9 cellular contexts compared by ENCODE assay signal in the genomic region with DNA sequence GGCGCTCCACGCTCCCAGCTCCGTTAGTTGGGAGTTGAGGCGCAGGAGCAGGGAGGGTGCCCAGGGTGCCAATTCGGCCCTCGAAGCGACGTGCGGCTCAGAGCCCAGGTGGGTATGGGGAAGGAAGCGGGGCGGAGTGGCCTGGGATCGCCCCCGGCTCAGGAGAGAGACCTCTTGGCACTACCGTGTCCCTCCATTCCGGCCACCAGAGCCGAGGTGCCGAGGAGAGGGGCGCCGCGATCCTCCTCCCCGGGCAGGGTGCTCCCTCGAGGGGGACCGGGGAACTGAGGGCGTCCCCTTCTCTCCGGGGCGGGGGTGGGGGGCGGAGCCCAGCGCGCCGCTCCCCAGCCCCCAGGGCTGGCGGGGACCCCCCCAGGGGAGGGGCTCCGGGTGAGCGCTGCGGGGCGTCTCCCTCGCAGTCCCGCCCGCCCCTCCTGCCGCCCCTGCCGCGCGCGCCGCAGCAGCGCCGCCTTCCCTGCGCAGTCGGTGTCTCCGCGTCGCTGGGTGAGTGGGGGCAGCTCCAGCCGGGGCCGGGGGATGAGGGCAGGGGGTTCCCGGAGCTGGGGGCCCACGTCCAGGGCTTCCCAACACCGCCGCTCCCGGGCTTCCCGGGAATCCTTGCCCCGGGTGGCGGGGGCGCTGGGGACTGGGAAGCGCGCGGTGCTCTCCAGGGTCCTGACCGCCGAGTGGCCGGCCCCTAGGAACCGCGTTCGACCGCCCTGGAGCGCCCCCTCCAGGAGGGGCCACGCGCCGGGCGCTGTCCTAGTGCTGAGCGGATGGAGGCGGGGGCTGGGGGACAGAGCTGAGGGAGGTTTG. TPM values are rescaled to one million over a fixed set of nuclear protein-coding genes. Genes with fewer than 3 reads are reported as not detected.
DNase-seq lines count a peak whose midpoint lies in the region; ATAC-seq, FAIRE-seq and TF ChIP-seq lines count a peak whose summit lies in the region.
"Had no signal": no experiment of that assay in that cellular context is flagged by ENCODE, and none has a peak within 500 bp of the region (broad histone marks: within the 10 kb centered on the region; RNA-seq: fewer than 3 reads in every experiment).

A gene (plus strand): TSS at position 480 of the 816 bp plus-strand sequence. CDS start 2,408 bp downstream, outside the sequence.

- no peaks in the 10 kb centered on the region for H3K79me2 ChIP-seq in astrocyte (ENCODE audit: insufficient read depth, low read length)

- H3K9ac ChIP-seq in astrocyte (ENCODE audit: low read length) (no peak within 1 kb of the TSS), iPS-20b (ENCODE audit: low read depth, low read length) (no peak within 1 kb of the TSS)

- H3K36me3 ChIP-seq in astrocyte (ENCODE audit: insufficient read depth, low read length) (no peaks in the 10 kb centered on the region), iPS-20b (ENCODE audit: insufficient read depth, low read depth, low read length) (no peaks in the 10 kb centered on the region)

- H3K27me3 Mint-ChIP-seq in astrocyte (ENCODE audit: low read depth, unreplicated experiment), result peaks cover 61% of the 10 kb centered on the region

- H4K20me1 ChIP-seq in astrocyte (ENCODE audit: insufficient read depth, low read length), result no peaks in the 10 kb centered on the region

- H3K27me3 ChIP-seq in astrocyte (ENCODE audit: insufficient read depth, low read length), result peaks cover 31% of the 10 kb centered on the region
- peaks cover 78% of the 10 kb centered on the region for H3K27me3 ChIP-seq in iPS-20b (ENCODE audit: insufficient read depth, low read length)

- peaks cover 5% of the 10 kb centered on the region for H3K9me3 Mint-ChIP-seq in astrocyte (ENCODE audit: unreplicated experiment)
- H3K9me3 Mint-ChIP-seq: dendritic cell treated with granulocyte-macrophage colony-stimulating factor and Interleukin-4, amounts not matched to agents 40 ng/mL and 50 ng/mL, for 4 days had no signal

- no peak within 1 kb of the TSS for H3K4me3 Mint-ChIP-seq in astrocyte (ENCODE audit: unreplicated experiment)
- H3K4me3 Mint-ChIP-seq: dendritic cell treated with granulocyte-macrophage colony-stimulating factor and Interleukin-4, amounts not matched to agents 40 ng/mL and 50 ng/mL, for 4 days had no signal

- peak; percentile 21 to 30 for ATAC-seq in activated CD4-positive, CD25-positive, alpha-beta regulatory T cell treated with anti-CD3 and anti-CD28 coated beads, Interleukin-2, amount 50 U/mL, for 24 hours
- ATAC-seq in HG02623 (IDR thresholded peaks at IDR 0.05; ENCODE audit: unreplicated experiment), result no peak

- DNase-seq in activated CD4-positive, CD25-positive, alpha-beta regulatory T cell (lab: John Stamatoyannopoulos, UW), result no peak
- DNase-seq in NCI-H69 (lab: John Stamatoyannopoulos, UW) (peak; percentile 77), astrocyte (ENCODE audit: low read depth) (no peak), NCI-H1092 treated with DMSO at 0.1 percent for 48 hours (lab: John Stamatoyannopoulos, UW) (no peak)
- peak; percentile 26 for DNase-seq in stimulated activated CD8-positive, alpha-beta memory T cell treated with anti-CD3 and anti-CD28 coated beads, Interleukin-4, amount 100 ng/mL, for 24 hours (ENCODE audit: low read depth)

- H3K4me3 ChIP-seq in astrocyte (ENCODE audit: insufficient read depth, low read depth, low read length), result no peak within 1 kb of the TSS
- H3K4me3 ChIP-seq in iPS-20b (ENCODE audit: low read length), result peak within 1 kb of the TSS; percentile 14; the same call in 1 of the 2 replicates

- no peak within 1 kb of the TSS for H3K27ac Mint-ChIP-seq in astrocyte (ENCODE audit: unreplicated experiment)
- H3K27ac Mint-ChIP-seq: dendritic cell treated with granulocyte-macrophage colony-stimulating factor and Interleukin-4, amounts not matched to agents 40 ng/mL and 50 ng/mL, for 4 days had no signal

- H3K9me3 ChIP-seq in astrocyte (ENCODE audit: insufficient read depth, low read depth, low read length) (no peaks in the 10 kb centered on the region), iPS-20b (ENCODE audit: insufficient read depth, low read depth, low read length) (no peaks in the 10 kb centered on the region)

- no peak within 1 kb of the TSS for H3K27ac ChIP-seq in astrocyte (ENCODE audit: low read depth, low read length)
- H3K27ac ChIP-seq in iPS-20b (ENCODE audit: low read length), result no peak within 1 kb of the TSS

- H3K4me1 Mint-ChIP-seq in astrocyte (ENCODE audit: low read depth, unreplicated experiment), result peaks cover 2% of the 10 kb centered on the region

- no peak for FAIRE-seq in astrocyte (lab: Jason Lieb, UNC)

- H3K4me2 ChIP-seq in astrocyte (ENCODE audit: low read length), result peak within 1 kb of the TSS; percentile 55

- H2AFZ ChIP-seq in astrocyte (ENCODE audit: low read depth, low read length), result no peak within 1 kb of the TSS

- peak; percentile 45 for TF ChIP-seq CTCF in astrocyte (IDR thresholded peaks at IDR 0.05; ENCODE audit: insufficient read depth, low read depth, low read length)

- H3K4me1 ChIP-seq in astrocyte (ENCODE audit: insufficient read depth, low read length) (no peaks in the 10 kb centered on the region), iPS-20b (ENCODE audit: insufficient read depth, low read length) (no peaks in the 10 kb centered on the region)

- H3K36me3 Mint-ChIP-seq in astrocyte (ENCODE audit: low read depth, unreplicated experiment), result peaks cover under 1% of the 10 kb centered on the region

RNA-seq across cellular contexts. Expression of the gene that starts here (rescaled TPM):
- not detected in 2 replicates for total RNA-seq in astrocyte

Comparison
In these comparisons a context has a peak if more than half of its experiments do, and no peak if none do; other contexts are left out.
1. DNase-seq: peak in NCI-H69 (single experiment) and stimulated activated CD8-positive, alpha-beta memory T cell treated with anti-CD3 and anti-CD28 coated beads, Interleukin-4, amount 100 ng/mL, for 24 hours (single experiment); none in activated CD4-positive, CD25-positive, alpha-beta regulatory T cell (0 of 4), astrocyte (single experiment) and NCI-H1092 treated with DMSO at 0.1 percent for 48 hours (single experiment).